9 cellular contexts compared by ENCODE assay signal in the genomic region with DNA sequence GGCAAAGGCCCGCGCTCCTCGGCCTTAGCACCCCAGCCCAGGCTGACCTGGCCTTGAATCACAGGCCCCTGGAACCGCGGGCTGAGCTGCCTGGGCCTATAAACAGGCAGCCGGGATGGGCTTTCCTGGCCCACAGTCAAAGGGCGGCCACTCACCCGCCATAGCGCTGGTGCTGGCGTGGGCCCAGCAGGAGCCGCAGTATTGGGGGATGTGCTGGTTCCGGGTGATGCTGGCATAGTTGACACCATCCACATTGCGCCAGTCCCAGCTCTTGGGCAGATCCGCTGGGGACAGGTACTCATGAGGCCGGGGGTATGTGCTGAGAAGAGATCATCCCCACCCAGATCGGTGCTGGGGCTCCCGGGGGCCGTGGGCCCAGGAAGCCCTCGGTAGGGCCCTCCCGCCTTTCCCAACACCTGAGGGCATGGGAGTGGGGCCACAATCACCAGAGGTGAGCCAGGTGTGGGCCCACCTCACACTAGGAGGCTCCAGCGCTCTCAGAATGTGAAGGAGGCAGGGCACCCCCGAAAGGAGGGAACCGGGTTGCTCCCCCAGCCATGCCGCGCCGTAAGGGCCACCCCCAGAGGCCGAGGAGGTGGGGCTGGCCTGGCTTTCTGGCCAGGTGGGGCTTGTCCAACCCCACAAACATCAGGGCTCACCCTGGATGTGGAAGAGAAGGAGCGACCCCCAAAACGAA. TPM values are rescaled to one million over a fixed set of nuclear protein-coding genes. Genes with fewer than 3 reads are reported as not detected.
DNase-seq lines count a peak whose midpoint lies in the region; ATAC-seq and TF ChIP-seq lines count a peak whose summit lies in the region.
"Had no signal": no experiment of that assay in that cellular context is flagged by ENCODE, and none has a peak within 500 bp of the region (broad histone marks: within the 10 kb centered on the region; RNA-seq: fewer than 3 reads in every experiment).

No MANE protein-coding gene starts in this region.

- H3K9me3 ChIP-seq in fibroblast of lung (ENCODE audit: control insufficient read depth, insufficient read depth, low read depth, low read length) = no peaks in the 10 kb centered on the region
- no peaks in the 10 kb centered on the region for H3K9me3 ChIP-seq in osteoblast (ENCODE audit: low read depth, low read length)

- H3K4me1 ChIP-seq in fibroblast of lung (ENCODE audit: control insufficient read depth, extremely low read depth, insufficient read depth, low read length) = peaks cover 14% of the 10 kb centered on the region
- H3K4me1 ChIP-seq in osteoblast (ENCODE audit: insufficient read depth, low read length) = peaks cover 32% of the 10 kb centered on the region

- H2AFZ ChIP-seq in fibroblast of lung (ENCODE audit: low read length) (peak overlapping the region; percentile 19), osteoblast (ENCODE audit: low read length) (peak overlapping the region; percentile 74)

- H3K79me2 ChIP-seq in fibroblast of lung (ENCODE audit: control insufficient read depth, insufficient read depth, low read length) (peaks cover 10% of the 10 kb centered on the region), osteoblast (ENCODE audit: insufficient read depth, low read length) (peaks cover 56% of the 10 kb centered on the region)

- no peaks in the 10 kb centered on the region for H3K27me3 ChIP-seq in fibroblast of lung (ENCODE audit: control insufficient read depth, insufficient read depth, low read length)
- no peaks in the 10 kb centered on the region for H3K27me3 ChIP-seq in osteoblast (ENCODE audit: insufficient read depth, low read length)

- TF ChIP-seq CTCF in GM12864 (IDR thresholded peaks at IDR 0.05; ENCODE audit: low read depth, low read length, missing control alignments) (no peak), fibroblast of lung (conservative IDR thresholded peaks at IDR 0.05 in 1 of 2, IDR thresholded peaks at IDR 0.05 in 1 of 2; ENCODE audit: low read depth in 1 of 2, low read length in 2 of 2) (no peak), osteoblast (IDR thresholded peaks at IDR 0.05; ENCODE audit: extremely low read depth, low read depth, low read length) (no peak)

- H3K4me2 ChIP-seq in fibroblast of lung (ENCODE audit: extremely low read depth, insufficient read depth, low read length) (peak overlapping the region; percentile 99), osteoblast (ENCODE audit: insufficient read depth, low read length) (peak overlapping the region; percentile 92)

- H3K27ac ChIP-seq in fibroblast of lung (ENCODE audit: insufficient read depth, low read length) (peak overlapping the region; percentile 77), osteoblast (ENCODE audit: low read depth, low read length) (peak overlapping the region; percentile 78)

- H3K36me3 ChIP-seq in fibroblast of lung (ENCODE audit: control insufficient read depth, insufficient read depth, low read length) = peaks cover 4% of the 10 kb centered on the region
- peaks cover 30% of the 10 kb centered on the region for H3K36me3 ChIP-seq in osteoblast (ENCODE audit: insufficient read depth, low read length)

- DNase-seq in GM12864 (ENCODE audit: low read depth) = no peak
- no peak for DNase-seq in fibroblast of lung (ENCODE audit: low read depth in 2 of 2)
- DNase-seq in osteoblast (ENCODE audit: insufficient read length, low spot score, missing footprints) = peak; percentile 94
- DNase-seq in NCI-H1436 (lab: John Stamatoyannopoulos, UW) = no peak
- DNase-seq in T-helper 9 cell = no peak

- ATAC-seq in HG03175 (IDR thresholded peaks at IDR 0.05; ENCODE audit: unreplicated experiment) (no peak), GM19463 (IDR thresholded peaks at IDR 0.05; ENCODE audit: unreplicated experiment) (no peak)

- H3K9ac ChIP-seq in fibroblast of lung (ENCODE audit: insufficient read depth, low read length) = peak overlapping the region; percentile 72

- H4K20me1 ChIP-seq in fibroblast of lung (ENCODE audit: control insufficient read depth, extremely low read depth, insufficient read depth, low read length) = no peaks in the 10 kb centered on the region
- peaks cover 24% of the 10 kb centered on the region for H4K20me1 ChIP-seq in osteoblast (ENCODE audit: insufficient read depth, low read length)

- TF ChIP-seq POLR2A in Raji (IDR thresholded peaks at IDR 0.05; ENCODE audit: insufficient read depth, low read depth, low read length) = peak; percentile 31; the same call in 1 of the 2 replicates

- peak overlapping the region; percentile 76 for H3K4me3 ChIP-seq in GM12864 (ENCODE audit: low read depth, low read length)
- peak overlapping the region; percentile 64 to 92 (median 74) for H3K4me3 ChIP-seq in fibroblast of lung (replicated peaks in 1 of 4; ENCODE audit: control extremely low read depth in 1 of 4, insufficient read depth in 1 of 4, low read depth in 3 of 4, low read length in 4 of 4)
- peak overlapping the region; percentile 90 for H3K4me3 ChIP-seq in osteoblast (ENCODE audit: insufficient read depth, low read length)

RNA-seq across cellular contexts. Expression of a gene that starts 0.7 kb away (rescaled TPM):
- total RNA-seq in fibroblast of lung (128 and 250 TPM in 2 replicates), osteoblast (223 and 264 TPM in 2 replicates)
- 201 and 208 TPM in 2 replicates for polyA plus RNA-seq in fibroblast of lung
- 227 and 242 TPM in 2 replicates for polyA plus RNA-seq in fibroblast of lung (2012)
- polyA minus RNA-seq in fibroblast of lung (ENCODE audit: low replicate concordance) = 76.8 and 116 TPM in 2 replicates

RNA-seq across cellular contexts. Expression of a gene that starts 12.9 kb away (rescaled TPM):
- total RNA-seq in fibroblast of lung (under 0.01 TPM in 2 replicates), osteoblast (not detected in 2 replicates)
- not detected in 2 replicates for polyA plus RNA-seq in fibroblast of lung
- polyA plus RNA-seq in fibroblast of lung (2012) = 0.03 TPM in 1 of 2 replicates, not detected in the other
- 0.11 TPM in 1 of 2 replicates, not detected in the other for polyA minus RNA-seq in fibroblast of lung (ENCODE audit: low replicate concordance)
- total RNA-seq: T-helper 1 cell treated with Interleukin-12 subunit alpha and Interleukin-12 subunit beta and Interleukin-4 antibody, amounts not matched to agents 30 ng/mL and 1 ng/mL, for 36 hours had no signal

RNA-seq across cellular contexts. Expression of a gene that starts 25.3 kb away (rescaled TPM):
- 46.2 and 46.9 TPM in 2 replicates for total RNA-seq in fibroblast of lung
- 78.8 and 95.3 TPM in 2 replicates for polyA plus RNA-seq in fibroblast of lung
- polyA plus RNA-seq in fibroblast of lung (2012) = 48.9 and 65.2 TPM in 2 replicates
- polyA minus RNA-seq in fibroblast of lung (ENCODE audit: low replicate concordance) = 61.1 and 97.4 TPM in 2 replicates
- total RNA-seq in osteoblast = 41.3 and 46.7 TPM in 2 replicates

RNA-seq across cellular contexts. Expression of a gene that starts 25.8 kb away (rescaled TPM):
- total RNA-seq in fibroblast of lung = 37.8 and 39.3 TPM in 2 replicates
- polyA plus RNA-seq in fibroblast of lung = 56.5 and 63.8 TPM in 2 replicates
- 112 and 125 TPM in 2 replicates for polyA plus RNA-seq in fibroblast of lung (2012)
- 1.7 and 3.9 TPM in 2 replicates for polyA minus RNA-seq in fibroblast of lung (ENCODE audit: low replicate concordance)
- total RNA-seq in osteoblast = 19.5 and 23.0 TPM in 2 replicates

RNA-seq across cellular contexts. Expression of a gene that starts 36.3 kb away (rescaled TPM):
- total RNA-seq in fibroblast of lung (89.9 and 127 TPM in 2 replicates), osteoblast (68.4 and 72.2 TPM in 2 replicates)
- 64.5 and 66.6 TPM in 2 replicates for polyA plus RNA-seq in fibroblast of lung
- 40.0 and 43.0 TPM in 2 replicates for polyA plus RNA-seq in fibroblast of lung (2012)
- polyA minus RNA-seq in fibroblast of lung (ENCODE audit: low replicate concordance) = 86.0 and 106 TPM in 2 replicates
